In the genomic region with DNA sequence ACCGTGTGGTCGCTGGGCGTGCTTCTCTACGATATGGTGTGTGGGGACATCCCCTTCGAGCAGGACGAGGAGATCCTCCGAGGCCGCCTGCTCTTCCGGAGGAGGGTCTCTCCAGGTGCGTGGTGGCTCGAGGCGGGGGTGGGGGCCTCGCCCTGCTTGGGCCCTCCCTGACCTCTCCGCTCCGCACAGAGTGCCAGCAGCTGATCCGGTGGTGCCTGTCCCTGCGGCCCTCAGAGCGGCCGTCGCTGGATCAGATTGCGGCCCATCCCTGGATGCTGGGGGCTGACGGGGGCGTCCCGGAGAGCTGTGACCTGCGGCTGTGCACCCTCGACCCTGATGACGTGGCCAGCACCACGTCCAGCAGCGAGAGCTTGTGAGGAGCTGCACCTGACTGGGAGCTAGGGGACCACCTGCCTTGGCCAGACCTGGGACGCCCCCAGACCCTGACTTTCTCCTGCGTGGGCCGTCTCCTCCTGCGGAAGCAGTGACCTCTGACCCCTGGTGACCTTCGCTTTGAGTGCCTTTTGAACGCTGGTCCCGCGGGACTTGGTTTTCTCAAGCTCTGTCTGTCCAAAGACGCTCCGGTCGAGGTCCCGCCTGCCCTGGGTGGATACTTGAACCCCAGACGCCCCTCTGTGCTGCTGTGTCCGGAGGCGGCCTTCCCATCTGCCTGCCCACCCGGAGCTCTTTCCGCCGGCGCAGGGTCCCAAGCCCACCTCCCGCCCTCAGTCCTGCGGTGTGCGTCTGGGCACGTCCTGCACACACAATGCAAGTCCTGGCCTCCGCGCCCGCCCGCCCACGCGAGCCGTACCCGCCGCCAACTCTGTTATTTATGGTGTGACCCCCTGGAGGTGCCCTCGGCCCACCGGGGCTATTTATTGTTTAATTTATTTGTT, we compare ENCODE assay signal across 8 cellular contexts. TPM values are rescaled to one million over a fixed set of nuclear protein-coding genes. Genes with fewer than 3 reads are reported as not detected.
A peak's percentile ranks its signal among the peaks of the same experiment; 100 is the strongest.
DNase-seq lines count a peak whose midpoint lies in the region; ATAC-seq and TF ChIP-seq lines count a peak whose summit lies in the region.
"Had no signal": no experiment of that assay in that cellular context is flagged by ENCODE, and none has a peak within 500 bp of the region (broad histone marks: within the 10 kb centered on the region; RNA-seq: fewer than 3 reads in every experiment).

No MANE protein-coding gene starts in this region.

- peaks cover 10% of the 10 kb centered on the region for H3K36me3 Mint-ChIP-seq in activated naive CD8-positive, alpha-beta T cell treated with anti-CD3 and anti-CD28 coated beads, Interleukin-2, amount 10 ng/mL, durations not matched to agents 7 days and 5 days

- no peaks in the 10 kb centered on the region for H3K9me3 Mint-ChIP-seq in activated naive CD8-positive, alpha-beta T cell treated with anti-CD3 and anti-CD28 coated beads, Interleukin-2, amount 10 ng/mL, durations not matched to agents 7 days and 5 days

- WGBS in IMR-90 (ENCODE audit: extremely low coverage in 2 of 2, insufficient read length in 1 of 2), 2 experiments = 70% methylated on average over 39 of the region's 63 CpGs; no CpG with 5 or more reads in 1 of the 2 experiments

- no peaks in the 10 kb centered on the region for H3K27me3 ChIP-seq in IMR-90 (ENCODE audit: control insufficient read depth, insufficient read depth, low read length)
- H3K27me3 ChIP-seq in iPS-18a (ENCODE audit: control insufficient read depth, insufficient read depth, low read length) = peaks cover 7% of the 10 kb centered on the region

- H3K14ac ChIP-seq in IMR-90 (replicated peaks; ENCODE audit: low read depth, low read length) = peak overlapping the region; percentile 68

- H3K27ac ChIP-seq in IMR-90 (ENCODE audit: insufficient read depth, low read length) (peak overlapping the region; percentile 98), iPS-18a (ENCODE audit: low read length) (no peak overlapping the region)

- peak overlapping the region; percentile 90 for H3K4me2 ChIP-seq in IMR-90 (ENCODE audit: low read depth, low read length)

- TF ChIP-seq RAD21 in IMR-90 (IDR thresholded peaks at IDR 0.05; ENCODE audit: low read length) = no peak

- DNase-seq in IMR-90 (no peak), NCI-H1105 (lab: John Stamatoyannopoulos, UW) (no peak), amygdala (lab: John Stamatoyannopoulos, UW) (no peak)
- peak; percentile 33 for DNase-seq in activated naive CD8-positive, alpha-beta T cell treated with anti-CD3 and anti-CD28 coated beads, Interleukin-2, amount 10 ng/mL, durations not matched to agents 7 days and 5 days
- peak; percentile 6 for DNase-seq in stimulated activated CD4-positive, alpha-beta T cell treated with anti-CD3 and anti-CD28 coated beads, Interleukin-1b, Interleukin-23, amount 100 ng/mL, for 48 hours

- H2BK5ac ChIP-seq in IMR-90 (ENCODE audit: low read depth, low read length, poor library complexity, severe bottlenecking) = peak overlapping the region; percentile 89

- H3K56ac ChIP-seq in IMR-90 (ENCODE audit: extremely low read depth, insufficient read depth, low read length) = peak overlapping the region; percentile 28; the same call in 1 of the 2 replicates

- CTCF ChIA-PET in IMR-90 (lab: Yijun Ruan, JAX) = interaction anchor here (0.6 kb wide), 1 partner anchor 14 kb away, joined by 5 read pairs; no protein-coding TSS in a partner anchor

- H3K27me3 Mint-ChIP-seq in activated naive CD8-positive, alpha-beta T cell treated with anti-CD3 and anti-CD28 coated beads, Interleukin-2, amount 10 ng/mL, durations not matched to agents 7 days and 5 days = no peaks in the 10 kb centered on the region

- intact Hi-C loops in IMR-90 (cut with micrococcal nuclease) = loop anchor here (1.0 kb wide), 1 partner anchor 45 kb away; the partner anchor contains the start of genes ALG12 and CRELD2

- H3K4me3 ChIP-seq in IMR-90 (ENCODE audit: insufficient read depth, low read depth, low read length) (peak overlapping the region; percentile 58), iPS-18a (ENCODE audit: low read length) (peak overlapping the region; percentile 39)

- H3K9ac ChIP-seq in IMR-90 (ENCODE audit: low read depth, low read length) (peak overlapping the region; percentile 88), iPS-18a (ENCODE audit: low read length) (peak overlapping the region; percentile 65)

- H4K8ac ChIP-seq in IMR-90 (ENCODE audit: low read depth in 2 of 2, low read length in 2 of 2) = peak overlapping the region; percentile 66 to 80; a peak in 3 of 4 replicates

- H3K4me1 ChIP-seq in IMR-90 (ENCODE audit: control insufficient read depth, insufficient read depth, low read length) (peaks cover 40% of the 10 kb centered on the region), iPS-18a (ENCODE audit: control insufficient read depth, low read depth, low read length) (peaks cover 9% of the 10 kb centered on the region)

- H3K4me3 Mint-ChIP-seq in activated naive CD8-positive, alpha-beta T cell treated with anti-CD3 and anti-CD28 coated beads, Interleukin-2, amount 10 ng/mL, durations not matched to agents 7 days and 5 days = peak overlapping the region; percentile 55

- 0 out of 3 replicates have a peak overlapping the region, but pooled peaks have one; percentile 61 for H2BK15ac ChIP-seq in IMR-90 (ENCODE audit: low read depth, low read length)

- H3K36me3 ChIP-seq in IMR-90 (ENCODE audit: control insufficient read depth, insufficient read depth, low read length) = peaks cover 30% of the 10 kb centered on the region
- H3K36me3 ChIP-seq in iPS-18a (ENCODE audit: control insufficient read depth, low read depth, low read length) = peaks cover 16% of the 10 kb centered on the region

- peaks cover 16 to 52% of the 10 kb centered on the region in 2 experiments for H3K79me1 ChIP-seq in IMR-90 (ENCODE audit: low read depth in 1 of 2, low read length in 2 of 2)

- H2AFZ ChIP-seq in IMR-90 (replicated peaks; ENCODE audit: low read length, poor library complexity) = peak overlapping the region; percentile 76

- dilution Hi-C loops in IMR-90 (cut with HindIII; ENCODE audit: low sequenced_read_pairs, unreplicated experiment) = no loop called here

- H3K27ac Mint-ChIP-seq in activated naive CD8-positive, alpha-beta T cell treated with anti-CD3 and anti-CD28 coated beads, Interleukin-2, amount 10 ng/mL, durations not matched to agents 7 days and 5 days = peak overlapping the region; percentile 48

- no peak overlapping the region for H2BK20ac ChIP-seq in IMR-90 (ENCODE audit: low read depth, low read length)

- peak overlapping the region; percentile 98 for H2AK9ac ChIP-seq in IMR-90 (replicated peaks; ENCODE audit: low read depth, low read length, poor library complexity)

- peak overlapping the region; percentile 81 for H4K5ac ChIP-seq in IMR-90 (ENCODE audit: low read depth, low read length)

- peak overlapping the region; percentile 35; the same call in 1 of the 2 replicates for H2BK120ac ChIP-seq in IMR-90 (ENCODE audit: low read depth, low read length)

- ATAC-seq in IMR-90 (ENCODE audit: low read depth) = no peak
- no peak for ATAC-seq in activated naive CD8-positive, alpha-beta T cell treated with anti-CD3 and anti-CD28 coated beads, Interleukin-2, amount 10 ng/mL, durations not matched to agents 7 days and 5 days (ENCODE audit: low read depth)
- ATAC-seq in HG02763 (IDR thresholded peaks at IDR 0.05; ENCODE audit: unreplicated experiment) = no peak

- peaks cover 6% of the 10 kb centered on the region; the same call in 1 of the 2 replicates for H3K9me1 ChIP-seq in IMR-90 (ENCODE audit: insufficient read depth, low read length)

- H3K4ac ChIP-seq in IMR-90 (ENCODE audit: low read depth, low read length) = peak overlapping the region; percentile 93

- TF ChIP-seq POLR2A in IMR-90 (IDR thresholded peaks at IDR 0.05; ENCODE audit: low read depth, low read length) = no peak

- BruUV-seq in IMR-90 (replicated peaks; lab: Mats Ljungman, UMichigan) = TSS peak; percentile 64

- peak overlapping the region; percentile 74 for H3K18ac ChIP-seq in IMR-90 (ENCODE audit: low read depth, low read length)

- H3K9me3 ChIP-seq in IMR-90 (ENCODE audit: control insufficient read depth, insufficient read depth, low read length) = no peaks in the 10 kb centered on the region
- no peaks in the 10 kb centered on the region for H3K9me3 ChIP-seq in iPS-18a (ENCODE audit: control insufficient read depth, low read depth, low read length)

- TF ChIP-seq CTCF in IMR-90 (conservative IDR thresholded peaks at IDR 0.05; ENCODE audit: low read depth, low read length) = no peak

- in situ Hi-C loops in IMR-90 (cut with MboI; ENCODE audit: low sequenced_read_pairs) = no loop called here

- H2AK5ac ChIP-seq in IMR-90 (ENCODE audit: low read depth, low read length) = peak overlapping the region; percentile 90

- H3K4me1 Mint-ChIP-seq in activated naive CD8-positive, alpha-beta T cell treated with anti-CD3 and anti-CD28 coated beads, Interleukin-2, amount 10 ng/mL, durations not matched to agents 7 days and 5 days = peaks cover 14% of the 10 kb centered on the region

- peak overlapping the region; percentile 81 for H4K91ac ChIP-seq in IMR-90 (ENCODE audit: insufficient read depth, low read depth, low read length)

- POLR2A ChIA-PET in IMR-90 (lab: Charles Lee; ENCODE audit: unreplicated experiment) = interaction anchor here (0.6 to 1.3 kb wide), 2 partner anchors 11 to 21 kb away, joined by 3 to 5 read pairs; no protein-coding TSS in a partner anchor
- POLR2A ChIA-PET in activated naive CD8-positive, alpha-beta T cell treated with anti-CD3 and anti-CD28 coated beads, Interleukin-2, amount 10 ng/mL, durations not matched to agents 7 days and 5 days (lab: Charles Lee) = interaction anchor here (0.7 to 4.7 kb wide), 4 partner anchors 8 to 29 kb away, joined by 12 to 50 read pairs (median 22); no protein-coding TSS in a partner anchor

- H4K20me1 ChIP-seq in IMR-90 (ENCODE audit: insufficient read depth, low read length) = peaks cover 37% of the 10 kb centered on the region

- peak overlapping the region; percentile 79 for H3K23ac ChIP-seq in IMR-90 (ENCODE audit: low read depth, low read length)

RNA-seq across cellular contexts. Expression of gene PIM3, which starts 2.4 kb away (rescaled TPM):
- 8.6 and 10.3 TPM in 2 replicates for total RNA-seq in IMR-90 (2012; rRNA removed)
- polyA plus RNA-seq in IMR-90 (2012; rRNA removed) = 24.7 and 28.6 TPM in 2 replicates
- polyA plus RNA-seq in IMR-90 (2012; cell fraction: cytosol; rRNA removed) = 31.4 and 45.1 TPM in 2 replicates
- polyA plus RNA-seq in IMR-90 (2012; cell fraction: nucleus; rRNA removed; ENCODE audit: low replicate concordance) = 37.2 and 85.2 TPM in 2 replicates
- total RNA-seq in activated naive CD8-positive, alpha-beta T cell treated with anti-CD3 and anti-CD28 coated beads, Interleukin-2, amount 10 ng/mL, durations not matched to agents 7 days and 5 days = 10 to 100 TPM; 44.3 to 48.5 TPM

RNA-seq across cellular contexts. Expression of gene CRELD2, which starts 44.6 kb away (rescaled TPM):
- total RNA-seq in IMR-90 (2012; rRNA removed) = 36.1 and 36.2 TPM in 2 replicates
- polyA plus RNA-seq in IMR-90 (2012; rRNA removed) = 70.7 and 82.0 TPM in 2 replicates
- polyA plus RNA-seq in IMR-90 (2012; cell fraction: cytosol; rRNA removed) = 110 and 153 TPM in 2 replicates
- 79.2 and 119 TPM in 2 replicates for polyA plus RNA-seq in IMR-90 (2012; cell fraction: nucleus; rRNA removed; ENCODE audit: low replicate concordance)
- 10 to 100 TPM; 40.3 to 41.0 TPM for total RNA-seq in activated naive CD8-positive, alpha-beta T cell treated with anti-CD3 and anti-CD28 coated beads, Interleukin-2, amount 10 ng/mL, durations not matched to agents 7 days and 5 days

RNA-seq across cellular contexts. Expression of gene ALG12, which starts 44.8 kb away (rescaled TPM):
- 5.6 and 7.2 TPM in 2 replicates for total RNA-seq in IMR-90 (2012; rRNA removed)
- polyA plus RNA-seq in IMR-90 (2012; rRNA removed) = 10.9 and 11.2 TPM in 2 replicates
- 18.8 and 22.7 TPM in 2 replicates for polyA plus RNA-seq in IMR-90 (2012; cell fraction: cytosol; rRNA removed)
- 13.5 and 24.8 TPM in 2 replicates for polyA plus RNA-seq in IMR-90 (2012; cell fraction: nucleus; rRNA removed; ENCODE audit: low replicate concordance)
- 10 to 100 TPM; 18.0 to 20.2 TPM for total RNA-seq in activated naive CD8-positive, alpha-beta T cell treated with anti-CD3 and anti-CD28 coated beads, Interleukin-2, amount 10 ng/mL, durations not matched to agents 7 days and 5 days

RNA-seq across cellular contexts. Expression of gene IL17REL, which starts 49.6 kb away (rescaled TPM):
- not detected in 2 replicates for total RNA-seq in IMR-90 (2012; rRNA removed)
- not detected in 2 replicates for polyA plus RNA-seq in IMR-90 (2012; rRNA removed)
- polyA plus RNA-seq in IMR-90 (2012; cell fraction: cytosol; rRNA removed) = 0.01 TPM in 1 of 2 replicates, not detected in the other
- 0.04 and 0.05 TPM in 2 replicates for polyA plus RNA-seq in IMR-90 (2012; cell fraction: nucleus; rRNA removed; ENCODE audit: low replicate concordance)
- not detected for total RNA-seq in activated naive CD8-positive, alpha-beta T cell treated with anti-CD3 and anti-CD28 coated beads, Interleukin-2, amount 10 ng/mL, durations not matched to agents 7 days and 5 days
- total RNA-seq: subcutaneous adipose tissue had no signal

Comparison
In these comparisons a context has a peak if more than half of its experiments do, and no peak if none do; other contexts are left out.
1. DNase-seq: peak in activated naive CD8-positive, alpha-beta T cell treated with anti-CD3 and anti-CD28 coated beads, Interleukin-2, amount 10 ng/mL, durations not matched to agents 7 days and 5 days (single experiment) and stimulated activated CD4-positive, alpha-beta T cell treated with anti-CD3 and anti-CD28 coated beads, Interleukin-1b, Interleukin-23, amount 100 ng/mL, for 48 hours (single experiment); none in IMR-90 (single experiment), NCI-H1105 (single experiment) and amygdala (0 of 56).